ENCODE assay signal across 1 cellular context in the genomic region with DNA sequence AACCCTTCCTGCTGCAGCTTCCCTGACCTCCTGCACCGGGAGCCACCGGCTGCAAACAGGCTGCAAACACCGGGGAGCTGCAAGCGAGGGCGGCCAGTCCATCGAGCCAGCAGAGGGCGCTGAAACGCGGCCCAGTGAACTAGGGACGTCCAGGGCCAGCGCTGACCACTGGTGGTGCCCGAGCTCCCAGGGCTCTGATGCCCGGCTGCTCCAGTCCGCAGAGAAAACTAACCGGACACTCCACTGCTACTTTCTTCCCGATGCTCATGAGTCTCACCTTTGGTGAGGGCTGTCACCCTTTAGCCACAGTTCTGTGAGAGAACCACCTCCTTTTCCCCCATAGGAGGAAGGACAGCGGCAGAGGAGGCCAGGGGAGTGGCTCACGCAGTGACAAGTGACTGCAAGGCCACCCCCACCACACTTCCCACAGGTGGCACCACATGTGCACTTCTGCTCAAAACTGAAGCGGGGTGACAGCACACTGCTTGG.
TF ChIP-seq lines count a peak whose summit lies in the region.

No MANE protein-coding gene starts in this region.

TF ChIP-seq in HepG2, 621 proteins besides CTCF, POLR2A, EP300 and RAD21 (continued from another document and continues in another):
- TF ChIP-seq FOXK1 (CRISPR knock-in tag; IDR thresholded peaks at IDR 0.05; ENCODE audit: borderline replicate concordance, low read depth) (peak; percentile 13; the same call in 1 of the 2 replicates), ZFP36L2 (CRISPR knock-in tag; IDR thresholded peaks at IDR 0.05) (no peak), ZNF816 (CRISPR knock-in tag; IDR thresholded peaks at IDR 0.05; ENCODE audit: borderline replicate concordance) (no peak), ETV5 (CRISPR knock-in tag; IDR thresholded peaks at IDR 0.05; ENCODE audit: borderline replicate concordance) (no peak), ZSCAN21 (CRISPR knock-in tag; IDR thresholded peaks at IDR 0.05; ENCODE audit: borderline replicate concordance) (0 out of 2 replicates have a peak, but pooled peaks have one; percentile 27), ZNF792 (CRISPR knock-in tag; IDR thresholded peaks at IDR 0.05) (0 out of 2 replicates have a peak, but pooled peaks have one; percentile 37), THYN1 (CRISPR knock-in tag; IDR thresholded peaks at IDR 0.05; ENCODE audit: borderline replicate concordance, low read depth) (no peak), GZF1 (CRISPR knock-in tag; IDR thresholded peaks at IDR 0.05) (no peak), ZNF776 (CRISPR knock-in tag; IDR thresholded peaks at IDR 0.05) (no peak), AKAP8 (CRISPR knock-in tag; IDR thresholded peaks at IDR 0.05) (0 out of 2 replicates have a peak, but pooled peaks have one; percentile 49), SIX1 (CRISPR knock-in tag; IDR thresholded peaks at IDR 0.05; ENCODE audit: borderline replicate concordance) (no peak), ZNF326 (CRISPR knock-in tag; IDR thresholded peaks at IDR 0.05; ENCODE audit: borderline replicate concordance) (no peak), KMT2A (CRISPR knock-in tag; IDR thresholded peaks at IDR 0.05) (peak; percentile 35; the same call in 1 of the 2 replicates), ZNF562 (CRISPR knock-in tag; IDR thresholded peaks at IDR 0.05; ENCODE audit: borderline replicate concordance) (no peak), ZNF234 (CRISPR knock-in tag; conservative IDR thresholded peaks at IDR 0.05) (no peak), KAT2B (IDR thresholded peaks at IDR 0.05; ENCODE audit: borderline replicate concordance, low read depth, low read length) (no peak), EEA1 (CRISPR knock-in tag; IDR thresholded peaks at IDR 0.05; ENCODE audit: borderline replicate concordance) (no peak), REPIN1 (CRISPR knock-in tag; IDR thresholded peaks at IDR 0.05; ENCODE audit: borderline replicate concordance, low read depth) (no peak; the same call in 1 of the 2 replicates), NR2C2 (CRISPR knock-in tag; IDR thresholded peaks at IDR 0.05; ENCODE audit: borderline replicate concordance) (no peak), ZBTB38 (CRISPR knock-in tag; IDR thresholded peaks at IDR 0.05) (peak; percentile 79), YY1 (IDR thresholded peaks at IDR 0.05; ENCODE audit: insufficient read depth, insufficient replicate concordance, low read depth, low read length) (peak; percentile 77), SMAD3 (CRISPR knock-in tag; IDR thresholded peaks at IDR 0.05) (0 out of 2 replicates have a peak, but pooled peaks have one; percentile 35), ZNF839 (CRISPR knock-in tag; IDR thresholded peaks at IDR 0.05; ENCODE audit: borderline replicate concordance) (no peak), ZNF747 (CRISPR knock-in tag; IDR thresholded peaks at IDR 0.05; ENCODE audit: borderline replicate concordance) (no peak), ATF7 (IDR thresholded peaks at IDR 0.05) (no peak), ATF7 (CRISPR knock-in tag; IDR thresholded peaks at IDR 0.05) (no peak), U2AF1 (optimal IDR thresholded peaks at IDR 0.05; ENCODE audit: low read depth, low read length) (no peak), ZNF33B (CRISPR knock-in tag; IDR thresholded peaks at IDR 0.05) (no peak), ZNF136 (CRISPR knock-in tag; IDR thresholded peaks at IDR 0.05; ENCODE audit: low read depth) (no peak), POLR2AphosphoS2 (IDR thresholded peaks at IDR 0.05; ENCODE audit: low read depth, low read length) (no peak), SETDB1 (CRISPR knock-in tag; IDR thresholded peaks at IDR 0.05; ENCODE audit: borderline replicate concordance) (no peak), ZNF878 (CRISPR knock-in tag; IDR thresholded peaks at IDR 0.05) (no peak), SP4 (CRISPR knock-in tag; IDR thresholded peaks at IDR 0.05) (no peak; the same call in 1 of the 2 replicates)
- TF ChIP-seq, protein P1, sequence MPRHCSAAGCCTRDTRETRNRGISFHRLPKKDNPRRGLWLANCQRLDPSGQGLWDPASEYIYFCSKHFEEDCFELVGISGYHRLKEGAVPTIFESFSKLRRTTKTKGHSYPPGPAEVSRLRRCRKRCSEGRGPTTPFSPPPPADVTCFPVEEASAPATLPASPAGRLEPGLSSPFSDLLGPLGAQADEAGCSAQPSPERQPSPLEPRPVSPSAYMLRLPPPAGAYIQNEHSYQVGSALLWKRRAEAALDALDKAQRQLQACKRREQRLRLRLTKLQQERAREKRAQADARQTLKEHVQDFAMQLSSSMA (CRISPR knock-in tag; IDR thresholded peaks at IDR 0.05) = no peak
- TF ChIP-seq, protein P2, sequence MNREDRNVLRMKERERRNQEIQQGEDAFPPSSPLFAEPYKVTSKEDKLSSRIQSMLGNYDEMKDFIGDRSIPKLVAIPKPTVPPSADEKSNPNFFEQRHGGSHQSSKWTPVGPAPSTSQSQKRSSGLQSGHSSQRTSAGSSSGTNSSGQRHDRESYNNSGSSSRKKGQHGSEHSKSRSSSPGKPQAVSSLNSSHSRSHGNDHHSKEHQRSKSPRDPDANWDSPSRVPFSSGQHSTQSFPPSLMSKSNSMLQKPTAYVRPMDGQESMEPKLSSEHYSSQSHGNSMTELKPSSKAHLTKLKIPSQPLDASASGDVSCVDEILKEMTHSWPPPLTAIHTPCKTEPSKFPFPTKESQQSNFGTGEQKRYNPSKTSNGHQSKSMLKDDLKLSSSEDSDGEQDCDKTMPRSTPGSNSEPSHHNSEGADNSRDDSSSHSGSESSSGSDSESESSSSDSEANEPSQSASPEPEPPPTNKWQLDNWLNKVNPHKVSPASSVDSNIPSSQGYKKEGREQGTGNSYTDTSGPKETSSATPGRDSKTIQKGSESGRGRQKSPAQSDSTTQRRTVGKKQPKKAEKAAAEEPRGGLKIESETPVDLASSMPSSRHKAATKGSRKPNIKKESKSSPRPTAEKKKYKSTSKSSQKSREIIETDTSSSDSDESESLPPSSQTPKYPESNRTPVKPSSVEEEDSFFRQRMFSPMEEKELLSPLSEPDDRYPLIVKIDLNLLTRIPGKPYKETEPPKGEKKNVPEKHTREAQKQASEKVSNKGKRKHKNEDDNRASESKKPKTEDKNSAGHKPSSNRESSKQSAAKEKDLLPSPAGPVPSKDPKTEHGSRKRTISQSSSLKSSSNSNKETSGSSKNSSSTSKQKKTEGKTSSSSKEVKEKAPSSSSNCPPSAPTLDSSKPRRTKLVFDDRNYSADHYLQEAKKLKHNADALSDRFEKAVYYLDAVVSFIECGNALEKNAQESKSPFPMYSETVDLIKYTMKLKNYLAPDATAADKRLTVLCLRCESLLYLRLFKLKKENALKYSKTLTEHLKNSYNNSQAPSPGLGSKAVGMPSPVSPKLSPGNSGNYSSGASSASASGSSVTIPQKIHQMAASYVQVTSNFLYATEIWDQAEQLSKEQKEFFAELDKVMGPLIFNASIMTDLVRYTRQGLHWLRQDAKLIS (CRISPR knock-in tag; IDR thresholded peaks at IDR 0.05) = no peak
- TF ChIP-seq, protein P3, sequence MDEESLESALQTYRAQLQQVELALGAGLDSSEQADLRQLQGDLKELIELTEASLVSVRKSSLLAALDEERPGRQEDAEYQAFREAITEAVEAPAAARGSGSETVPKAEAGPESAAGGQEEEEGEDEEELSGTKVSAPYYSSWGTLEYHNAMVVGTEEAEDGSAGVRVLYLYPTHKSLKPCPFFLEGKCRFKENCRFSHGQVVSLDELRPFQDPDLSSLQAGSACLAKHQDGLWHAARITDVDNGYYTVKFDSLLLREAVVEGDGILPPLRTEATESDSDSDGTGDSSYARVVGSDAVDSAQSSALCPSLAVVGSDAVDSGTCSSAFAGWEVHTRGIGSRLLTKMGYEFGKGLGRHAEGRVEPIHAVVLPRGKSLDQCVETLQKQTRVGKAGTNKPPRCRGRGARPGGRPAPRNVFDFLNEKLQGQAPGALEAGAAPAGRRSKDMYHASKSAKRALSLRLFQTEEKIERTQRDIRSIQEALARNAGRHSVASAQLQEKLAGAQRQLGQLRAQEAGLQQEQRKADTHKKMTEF (CRISPR knock-in tag; IDR thresholded peaks at IDR 0.05) = no peak
- TF ChIP-seq, protein P4, sequence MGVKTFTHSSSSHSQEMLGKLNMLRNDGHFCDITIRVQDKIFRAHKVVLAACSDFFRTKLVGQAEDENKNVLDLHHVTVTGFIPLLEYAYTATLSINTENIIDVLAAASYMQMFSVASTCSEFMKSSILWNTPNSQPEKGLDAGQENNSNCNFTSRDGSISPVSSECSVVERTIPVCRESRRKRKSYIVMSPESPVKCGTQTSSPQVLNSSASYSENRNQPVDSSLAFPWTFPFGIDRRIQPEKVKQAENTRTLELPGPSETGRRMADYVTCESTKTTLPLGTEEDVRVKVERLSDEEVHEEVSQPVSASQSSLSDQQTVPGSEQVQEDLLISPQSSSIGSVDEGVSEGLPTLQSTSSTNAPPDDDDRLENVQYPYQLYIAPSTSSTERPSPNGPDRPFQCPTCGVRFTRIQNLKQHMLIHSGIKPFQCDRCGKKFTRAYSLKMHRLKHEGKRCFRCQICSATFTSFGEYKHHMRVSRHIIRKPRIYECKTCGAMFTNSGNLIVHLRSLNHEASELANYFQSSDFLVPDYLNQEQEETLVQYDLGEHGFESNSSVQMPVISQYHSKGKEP (CRISPR knock-in tag; IDR thresholded peaks at IDR 0.05) = no peak
- TF ChIP-seq, protein P5, sequence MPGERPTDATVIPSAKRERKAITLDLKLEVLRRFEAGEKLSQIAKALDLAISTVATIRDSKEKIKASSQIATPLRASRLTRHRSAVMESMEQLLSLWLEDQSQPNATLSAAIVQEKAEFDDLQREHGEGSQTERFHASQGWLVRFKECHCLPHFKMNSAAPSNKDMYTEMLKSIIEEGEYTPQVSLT (CRISPR knock-in tag; IDR thresholded peaks at IDR 0.05; ENCODE audit: borderline replicate concordance, low read depth) = no peak
- TF ChIP-seq, protein P6, sequence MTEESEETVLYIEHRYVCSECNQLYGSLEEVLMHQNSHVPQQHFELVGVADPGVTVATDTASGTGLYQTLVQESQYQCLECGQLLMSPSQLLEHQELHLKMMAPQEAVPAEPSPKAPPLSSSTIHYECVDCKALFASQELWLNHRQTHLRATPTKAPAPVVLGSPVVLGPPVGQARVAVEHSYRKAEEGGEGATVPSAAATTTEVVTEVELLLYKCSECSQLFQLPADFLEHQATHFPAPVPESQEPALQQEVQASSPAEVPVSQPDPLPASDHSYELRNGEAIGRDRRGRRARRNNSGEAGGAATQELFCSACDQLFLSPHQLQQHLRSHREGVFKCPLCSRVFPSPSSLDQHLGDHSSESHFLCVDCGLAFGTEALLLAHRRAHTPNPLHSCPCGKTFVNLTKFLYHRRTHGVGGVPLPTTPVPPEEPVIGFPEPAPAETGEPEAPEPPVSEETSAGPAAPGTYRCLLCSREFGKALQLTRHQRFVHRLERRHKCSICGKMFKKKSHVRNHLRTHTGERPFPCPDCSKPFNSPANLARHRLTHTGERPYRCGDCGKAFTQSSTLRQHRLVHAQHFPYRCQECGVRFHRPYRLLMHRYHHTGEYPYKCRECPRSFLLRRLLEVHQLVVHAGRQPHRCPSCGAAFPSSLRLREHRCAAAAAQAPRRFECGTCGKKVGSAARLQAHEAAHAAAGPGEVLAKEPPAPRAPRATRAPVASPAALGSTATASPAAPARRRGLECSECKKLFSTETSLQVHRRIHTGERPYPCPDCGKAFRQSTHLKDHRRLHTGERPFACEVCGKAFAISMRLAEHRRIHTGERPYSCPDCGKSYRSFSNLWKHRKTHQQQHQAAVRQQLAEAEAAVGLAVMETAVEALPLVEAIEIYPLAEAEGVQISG (CRISPR knock-in tag; IDR thresholded peaks at IDR 0.05) = peak; percentile 91
- TF ChIP-seq, protein P7, sequence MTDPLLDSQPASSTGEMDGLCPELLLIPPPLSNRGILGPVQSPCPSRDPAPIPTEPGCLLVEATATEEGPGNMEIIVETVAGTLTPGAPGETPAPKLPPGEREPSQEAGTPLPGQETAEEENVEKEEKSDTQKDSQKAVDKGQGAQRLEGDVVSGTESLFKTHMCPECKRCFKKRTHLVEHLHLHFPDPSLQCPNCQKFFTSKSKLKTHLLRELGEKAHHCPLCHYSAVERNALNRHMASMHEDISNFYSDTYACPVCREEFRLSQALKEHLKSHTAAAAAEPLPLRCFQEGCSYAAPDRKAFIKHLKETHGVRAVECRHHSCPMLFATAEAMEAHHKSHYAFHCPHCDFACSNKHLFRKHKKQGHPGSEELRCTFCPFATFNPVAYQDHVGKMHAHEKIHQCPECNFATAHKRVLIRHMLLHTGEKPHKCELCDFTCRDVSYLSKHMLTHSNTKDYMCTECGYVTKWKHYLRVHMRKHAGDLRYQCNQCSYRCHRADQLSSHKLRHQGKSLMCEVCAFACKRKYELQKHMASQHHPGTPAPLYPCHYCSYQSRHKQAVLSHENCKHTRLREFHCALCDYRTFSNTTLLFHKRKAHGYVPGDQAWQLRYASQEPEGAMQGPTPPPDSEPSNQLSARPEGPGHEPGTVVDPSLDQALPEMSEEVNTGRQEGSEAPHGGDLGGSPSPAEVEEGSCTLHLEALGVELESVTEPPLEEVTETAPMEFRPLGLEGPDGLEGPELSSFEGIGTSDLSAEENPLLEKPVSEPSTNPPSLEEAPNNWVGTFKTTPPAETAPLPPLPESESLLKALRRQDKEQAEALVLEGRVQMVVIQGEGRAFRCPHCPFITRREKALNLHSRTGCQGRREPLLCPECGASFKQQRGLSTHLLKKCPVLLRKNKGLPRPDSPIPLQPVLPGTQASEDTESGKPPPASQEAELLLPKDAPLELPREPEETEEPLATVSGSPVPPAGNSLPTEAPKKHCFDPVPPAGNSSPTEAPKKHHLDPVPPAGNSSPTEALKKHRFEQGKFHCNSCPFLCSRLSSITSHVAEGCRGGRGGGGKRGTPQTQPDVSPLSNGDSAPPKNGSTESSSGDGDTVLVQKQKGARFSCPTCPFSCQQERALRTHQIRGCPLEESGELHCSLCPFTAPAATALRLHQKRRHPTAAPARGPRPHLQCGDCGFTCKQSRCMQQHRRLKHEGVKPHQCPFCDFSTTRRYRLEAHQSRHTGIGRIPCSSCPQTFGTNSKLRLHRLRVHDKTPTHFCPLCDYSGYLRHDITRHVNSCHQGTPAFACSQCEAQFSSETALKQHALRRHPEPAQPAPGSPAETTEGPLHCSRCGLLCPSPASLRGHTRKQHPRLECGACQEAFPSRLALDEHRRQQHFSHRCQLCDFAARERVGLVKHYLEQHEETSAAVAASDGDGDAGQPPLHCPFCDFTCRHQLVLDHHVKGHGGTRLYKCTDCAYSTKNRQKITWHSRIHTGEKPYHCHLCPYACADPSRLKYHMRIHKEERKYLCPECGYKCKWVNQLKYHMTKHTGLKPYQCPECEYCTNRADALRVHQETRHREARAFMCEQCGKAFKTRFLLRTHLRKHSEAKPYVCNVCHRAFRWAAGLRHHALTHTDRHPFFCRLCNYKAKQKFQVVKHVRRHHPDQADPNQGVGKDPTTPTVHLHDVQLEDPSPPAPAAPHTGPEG (CRISPR knock-in tag; IDR thresholded peaks at IDR 0.05) = no peak
